Comparison of ENCODE assay signal across 8 cellular contexts in the genomic region with DNA sequence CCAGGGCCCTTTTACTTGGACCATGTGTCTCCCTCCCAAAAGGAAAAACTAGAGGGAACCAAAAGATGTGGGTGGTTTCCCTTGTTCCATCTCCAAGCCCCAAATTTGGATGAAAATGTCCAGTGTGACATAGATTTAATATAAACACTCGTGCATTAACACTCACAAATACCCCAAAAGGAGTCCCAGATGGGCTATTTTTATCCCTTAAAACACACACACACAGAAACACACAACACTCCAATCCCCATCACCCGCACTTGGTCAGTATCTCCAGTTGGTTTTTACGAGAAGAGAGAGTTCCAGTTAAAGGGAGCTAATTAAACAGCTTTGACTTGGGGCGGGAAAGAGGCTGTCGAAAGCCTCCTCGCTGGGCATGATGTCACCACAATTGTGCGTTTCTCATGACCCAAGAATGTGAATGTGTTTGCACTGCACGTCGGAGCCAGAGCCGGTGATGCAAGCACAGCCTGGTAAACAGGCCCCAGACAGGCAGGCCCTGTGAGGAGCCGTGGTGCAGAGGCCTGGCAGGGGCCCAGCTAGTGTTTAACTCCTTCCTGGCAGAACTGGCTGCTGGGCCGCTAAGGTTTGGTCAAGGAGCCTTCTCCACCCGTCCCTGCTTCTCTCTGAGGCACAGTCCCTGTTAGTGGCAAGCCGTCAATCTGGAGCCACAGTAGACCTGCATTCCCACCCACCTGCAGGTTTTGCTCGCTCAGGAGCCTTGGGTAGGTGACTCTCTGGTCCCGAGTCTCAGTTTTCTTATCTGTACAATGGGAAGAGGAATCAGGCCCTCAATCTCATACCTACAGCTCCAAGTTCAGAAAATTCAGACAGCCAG. TPM values are rescaled to one million over a fixed set of nuclear protein-coding genes. Genes with fewer than 3 reads are reported as not detected.
DNase-seq lines count a peak whose midpoint lies in the region; ATAC-seq, FAIRE-seq and TF ChIP-seq lines count a peak whose summit lies in the region.

No MANE protein-coding gene starts in this region.

- DNase-seq in H4 (ENCODE audit: low spot score) (peak; percentile 97), SHP77 treated with DMSO at 0.1 percent for 48 hours (lab: John Stamatoyannopoulos, UW) (peak; percentile 88), fibroblast of the conjunctiva (ENCODE audit: low read depth) (peak; percentile 93), nucleus accumbens (lab: John Stamatoyannopoulos, UW) (peak in 44 of 56 donors; percentile 3 to 69 (median 20)), D721Med (ENCODE audit: insufficient read length, low spot score) (no peak)
- DNase-seq in stimulated activated CD4-positive, alpha-beta T cell treated with anti-CD3 and anti-CD28 coated beads, Interleukin-4, amount 100 ng/mL, for 24 hours = no peak
- no peak for DNase-seq in central memory CD4-positive, alpha-beta T cell

- no peak for ATAC-seq in GM21786 (IDR thresholded peaks at IDR 0.05; ENCODE audit: unreplicated experiment)

- FAIRE-seq in D721Med (lab: Jason Lieb, UNC) = no peak

- TF ChIP-seq CTCF in D721Med (IDR thresholded peaks at IDR 0.05; ENCODE audit: insufficient read depth, missing control alignments) = no peak

RNA-seq across cellular contexts. Expression of a gene that starts 25.6 kb away (rescaled TPM):
- total RNA-seq in H4 (2014; rRNA removed; shearing (Covaris generic)) = 13.9 and 20.9 TPM in 2 replicates

RNA-seq across cellular contexts. Expression of a gene that starts 51.8 kb away (rescaled TPM):
- 2.3 and 10.0 TPM in 2 replicates for total RNA-seq in H4 (2014; rRNA removed; shearing (Covaris generic))

Comparison
In these comparisons a context has a peak if more than half of its experiments do, and no peak if none do; other contexts are left out.
1. DNase-seq: peak in H4 (single experiment), SHP77 treated with DMSO at 0.1 percent for 48 hours (single experiment), fibroblast of the conjunctiva (single experiment) and nucleus accumbens (44 of 56); none in stimulated activated CD4-positive, alpha-beta T cell treated with anti-CD3 and anti-CD28 coated beads, Interleukin-4, amount 100 ng/mL, for 24 hours (single experiment), central memory CD4-positive, alpha-beta T cell (single experiment) and D721Med (single experiment).